10 cellular contexts compared by ENCODE assay signal in genomic region chr9:16884952-16885513, GRCh38. TPM values are rescaled to one million over a fixed set of nuclear protein-coding genes. Genes with fewer than 3 reads are reported as not detected.
DNase-seq lines count a peak whose midpoint lies in the region; ATAC-seq and TF ChIP-seq lines count a peak whose summit lies in the region.
"Had no signal": no experiment of that assay in that cellular context is flagged by ENCODE, and none has a peak within 500 bp of the region (broad histone marks: within the 10 kb centered on the region; RNA-seq: fewer than 3 reads in every experiment).

No MANE protein-coding gene starts in this region.

- no peaks in the 10 kb centered on the region for H3F3A ChIP-seq in SK-N-SH (replicated peaks; ENCODE audit: insufficient read depth)

- H3K9me3 ChIP-seq in SK-N-SH (no peaks in the 10 kb centered on the region), heart right ventricle (peaks cover 0 to 4% (median 0%) of the 10 kb centered on the region in 11 donors), Caco-2 (no peaks in the 10 kb centered on the region)
- H3K9me3 ChIP-seq: psoas muscle had no signal

- DNase-seq in AG09309 (ENCODE audit: low read depth) (peak; percentile 68), HFFc6 (peak; percentile 60), SK-N-SH (peak; percentile 25), heart right ventricle (peak in 1 of 2 donors; percentile 11), DMS79 treated with DMSO at 0.1 percent for 48 hours (lab: John Stamatoyannopoulos, UW) (no peak), Caco-2 (no peak)
- no peak for DNase-seq in activated CD8-positive, alpha-beta memory T cell treated with anti-CD3 and anti-CD28 coated beads, Interleukin-2, amount 50 U/mL, for 48 hours
- DNase-seq: NCI-H510A treated with DMSO at 0.1 percent for 48 hours, psoas muscle had no signal

- TF ChIP-seq CTCF in AG09309 (IDR thresholded peaks at IDR 0.05; ENCODE audit: control insufficient read depth, insufficient read depth, low read depth, low read length, missing control alignments) (no peak), HFFc6 (IDR thresholded peaks at IDR 0.05) (no peak), SK-N-SH (IDR thresholded peaks at IDR 0.05) (no peak), heart right ventricle (IDR thresholded peaks at IDR 0.05) (no peak), Caco-2 (IDR thresholded peaks at IDR 0.05; ENCODE audit: insufficient read depth in 1 of 2, low read depth in 1 of 2, low read length in 1 of 2, severe bottlenecking in 1 of 2, unreplicated experiment in 1 of 2) (no peak)

- no peaks in the 10 kb centered on the region for H3K9me2 ChIP-seq in SK-N-SH

- no peak overlapping the region for H3K4me3 ChIP-seq in AG09309 (ENCODE audit: control insufficient read depth, low read depth, low read length)
- no peak overlapping the region for H3K4me3 ChIP-seq in SK-N-SH (ENCODE audit: low read depth in 2 of 2, low read length in 1 of 2)
- H3K4me3 ChIP-seq in heart right ventricle = no peak overlapping the region
- no peak overlapping the region for H3K4me3 ChIP-seq in Caco-2 (ENCODE audit: low read depth, low read length)
- H3K4me3 ChIP-seq: psoas muscle had no signal

- no peaks in the 10 kb centered on the region for H4K20me1 ChIP-seq in SK-N-SH (ENCODE audit: insufficient read depth)

- H3K36me3 Mint-ChIP-seq in HFFc6 (ENCODE audit: low read depth) = peaks cover 8% of the 10 kb centered on the region; the same call in 1 of the 2 replicates
- peaks cover 5% of the 10 kb centered on the region for H3K36me3 Mint-ChIP-seq in Caco-2 (ENCODE audit: insufficient read depth, unreplicated experiment)

- H3K27ac Mint-ChIP-seq in HFFc6 (peak overlapping the region; percentile 61), Caco-2 (ENCODE audit: unreplicated experiment) (no peak overlapping the region)

- no peaks in the 10 kb centered on the region for H3K36me3 ChIP-seq in SK-N-SH (replicated peaks in 1 of 2; ENCODE audit: control insufficient read depth in 1 of 2, insufficient read depth in 2 of 2, low read length in 1 of 2)
- H3K36me3 ChIP-seq in heart right ventricle = no peaks in the 10 kb centered on the region
- no peaks in the 10 kb centered on the region for H3K36me3 ChIP-seq in Caco-2 (ENCODE audit: control insufficient read depth, insufficient read depth, low read length)

- peak in 7 of 8 donors; percentile 39 to 85 (median 69) for ATAC-seq in heart right ventricle
- ATAC-seq in GM19023 (IDR thresholded peaks at IDR 0.05; ENCODE audit: unreplicated experiment) = no peak

- 32% methylated on average over 5 of the region's 5 CpGs for WGBS in SK-N-SH (ENCODE audit: low lambda C conversion rate)
- 42 to 54% methylated on average over 5 of the region's 5 CpGs for WGBS in heart right ventricle, 2 donors

- H3K4me1 Mint-ChIP-seq in HFFc6 (ENCODE audit: low read depth) = peaks cover 27% of the 10 kb centered on the region
- no peaks in the 10 kb centered on the region for H3K4me1 Mint-ChIP-seq in Caco-2 (ENCODE audit: low read depth, unreplicated experiment)

- peaks cover 0 to 3% of the 10 kb centered on the region in 2 experiments; a peak in 1 of 4 replicates for H3K4me1 ChIP-seq in SK-N-SH (ENCODE audit: control insufficient read depth in 1 of 2, insufficient read depth in 2 of 2, low read depth in 1 of 2, low read length in 1 of 2)
- H3K4me1 ChIP-seq in heart right ventricle = peaks cover 0 to 17% (median 0%) of the 10 kb centered on the region in 9 donors
- no peaks in the 10 kb centered on the region for H3K4me1 ChIP-seq in Caco-2
- H3K4me1 ChIP-seq: psoas muscle had no signal

- H3K4me3 Mint-ChIP-seq in HFFc6 (no peak overlapping the region), Caco-2 (ENCODE audit: unreplicated experiment) (no peak overlapping the region)

- no TSS peak for BruUV-seq in Caco-2 (replicated peaks; lab: Mats Ljungman, UMichigan)

- H3K79me2 ChIP-seq in SK-N-SH (ENCODE audit: insufficient read depth) = no peaks in the 10 kb centered on the region

- H3K9ac ChIP-seq in SK-N-SH = no peak overlapping the region

- H3K9me3 Mint-ChIP-seq in HFFc6 (peaks cover 6% of the 10 kb centered on the region; the same call in 1 of the 2 replicates), Caco-2 (ENCODE audit: unreplicated experiment) (peaks cover 13% of the 10 kb centered on the region)

- H3K27me3 Mint-ChIP-seq in HFFc6 (ENCODE audit: insufficient read depth) (peaks cover 6% of the 10 kb centered on the region), Caco-2 (ENCODE audit: insufficient read depth, unreplicated experiment) (peaks cover 3% of the 10 kb centered on the region)

- H3K27ac ChIP-seq in SK-N-SH (ENCODE audit: low read depth in 2 of 2, low read length in 1 of 2) (no peak overlapping the region), heart right ventricle (no peak overlapping the region)
- H3K27ac ChIP-seq: psoas muscle had no signal

- intact Hi-C loops in heart right ventricle (cut with DNase I) = no loop called here
- intact Hi-C loops in Caco-2 (cut with micrococcal nuclease; ENCODE audit: unreplicated experiment) = no loop called here

- POLR2A ChIA-PET in SK-N-SH (lab: Yijun Ruan, JAX) = no interaction called here
- POLR2A ChIA-PET in Caco-2 (lab: Charles Lee) = no interaction called here

- H3K27me3 ChIP-seq in SK-N-SH (ENCODE audit: insufficient read depth) = no peaks in the 10 kb centered on the region
- no peaks in the 10 kb centered on the region for H3K27me3 ChIP-seq in heart right ventricle
- no peaks in the 10 kb centered on the region for H3K27me3 ChIP-seq in Caco-2 (replicated peaks; ENCODE audit: control insufficient read depth, insufficient read depth, low read length)

- no peak overlapping the region for H3K4me2 ChIP-seq in SK-N-SH

- TF ChIP-seq RAD21 in SK-N-SH (IDR thresholded peaks at IDR 0.05; ENCODE audit: low read length) = no peak

- CTCF ChIA-PET in SK-N-SH (lab: Yijun Ruan, JAX) = no interaction called here
- CTCF ChIA-PET in Caco-2 (lab: Charles Lee) = no interaction called here

- TF ChIP-seq EP300 in SK-N-SH (IDR thresholded peaks at IDR 0.05; ENCODE audit: borderline replicate concordance in 1 of 2, low read depth in 1 of 2, low read length in 1 of 2) = no peak

- no peak overlapping the region for H2AFZ ChIP-seq in SK-N-SH (ENCODE audit: low read depth)

TF ChIP-seq in SK-N-SH, 30 proteins besides CTCF, POLR2A, EP300 and RAD21 (continues in another document):
- TF ChIP-seq JUND (IDR thresholded peaks at IDR 0.05) (no peak), USF1 (IDR thresholded peaks at IDR 0.05; ENCODE audit: borderline replicate concordance, low read depth) (no peak), IRF3 (IDR thresholded peaks at IDR 0.05; ENCODE audit: low read depth, low read length) (no peak), TEAD4 (IDR thresholded peaks at IDR 0.05; ENCODE audit: borderline replicate concordance, insufficient read depth) (no peak), MXI1 (IDR thresholded peaks at IDR 0.05; ENCODE audit: low read depth, low read length) (no peak), PBX3 (IDR thresholded peaks at IDR 0.05) (peak; percentile 52), GATA2 (CRISPR knock-in tag; IDR thresholded peaks at IDR 0.05) (no peak), GABPA (IDR thresholded peaks at IDR 0.05; ENCODE audit: low read depth) (no peak), TCF12 (IDR thresholded peaks at IDR 0.05) (peak; percentile 69)

RNA-seq across cellular contexts. Expression of gene BNC2, which starts 14.6 kb away (rescaled TPM):
- total RNA-seq in HFFc6 (2021; fragmentation: NEBNext Ultra II Directional; extraction: Animal tissue kit (Norgen Biotek cat#: 25700)) = 10 to 100 TPM; 19.0 to 28.7 (median 25.4) TPM
- 8.8 and 9.6 TPM in 2 replicates for polyA plus RNA-seq in SK-N-SH (2012; rRNA removed)
- 6.6 and 7.3 TPM in 2 replicates for polyA plus RNA-seq in SK-N-SH (2012; cell fraction: cytosol; rRNA removed)
- 13.2 and 19.0 TPM in 2 replicates for polyA plus RNA-seq in SK-N-SH (2012; cell fraction: nucleus; rRNA removed)
- total RNA-seq in heart right ventricle = 1 to 10 TPM; 2.2 to 7.3 (median 4.1) TPM
- polyA plus RNA-seq in heart right ventricle = under 1 TPM; 0.49 to 0.59 TPM
- 0.12 and 0.20 TPM in 2 replicates for total RNA-seq in Caco-2 (2022)

Comparison
In these comparisons a context has a peak if more than half of its experiments do, and no peak if none do; other contexts are left out.
1. DNase-seq: peak in AG09309 (single experiment), HFFc6 (single experiment) and SK-N-SH (single experiment); none in activated CD8-positive, alpha-beta memory T cell treated with anti-CD3 and anti-CD28 coated beads, Interleukin-2, amount 50 U/mL, for 48 hours (single experiment), DMS79 treated with DMSO at 0.1 percent for 48 hours (single experiment) and Caco-2 (0 of 2).